ENCODE assay signal across 28 cellular contexts in genomic region chr13:34046457-34046856, GRCh38.
"Had no signal": no experiment of that assay in that cellular context is flagged by ENCODE, and none has a peak within 500 bp of the region (broad histone marks: within the 10 kb centered on the region; RNA-seq: fewer than 3 reads in every experiment).

No MANE protein-coding gene starts in this region.

- DNase-seq: activated B cell treated with CpG ODN at 0.5 μM for 24 hours; activated CD4-positive, alpha-beta memory T cell treated with anti-CD3 and anti-CD28 coated beads, Interleukin-2, amount 10 ng/mL, durations not matched to agents 7 days and 5 days; activated CD4-positive, alpha-beta T cell treated with anti-CD3 and anti-CD28 coated beads for 1 hour; activated CD4-positive, alpha-beta T cell treated with anti-CD3 and anti-CD28 coated beads, Interleukin-2, amount 50 U/mL, for 1 hour; activated gamma-delta T cell; activated naive CD4-positive, alpha-beta T cell treated with anti-CD3 and anti-CD28 coated beads for 36 hours; activated T-cell treated with anti-CD3 and anti-CD28 coated beads for 4 hours; activated T-cell treated with anti-CD3 and anti-CD28 coated beads, Interleukin-2, amount 50 U/mL, for 48 hours; amygdala; caudate nucleus; MG63; MV-4-11; NCI-H1092 treated with DMSO at 0.1 percent for 48 hours; NCI-H1417 treated with DMSO at 0.1 percent for 48 hours; NCI-H1694 treated with DMSO at 0.1 percent for 48 hours; NCI-H2029 treated with DMSO at 0.1 percent for 48 hours; NCI-H345; NCI-H510A; NCI-H526 treated with DMSO at 0.1 percent for 48 hours; PC-9; SIG-M5; T-cell; T-helper 2 cell; T1000 had no signal

- H3K4me1 Mint-ChIP-seq: activated B cell treated with CpG ODN at 0.5 μM for 24 hours; activated CD4-positive, alpha-beta memory T cell treated with anti-CD3 and anti-CD28 coated beads, Interleukin-2, amount 10 ng/mL, durations not matched to agents 7 days and 5 days; activated T-helper 17 cell treated with anti-CD3 and anti-CD28 coated beads, Interleukin-2, amount 50 U/mL, for 72 hours; T-cell had no signal

- ATAC-seq: activated T-helper 17 cell treated with anti-CD3 and anti-CD28 coated beads, Interleukin-2, amount 50 U/mL, for 72 hours; T-cell had no signal

- H3K4me3 ChIP-seq: MG63, PC-9, SK-N-MC had no signal

- H3K27ac Mint-ChIP-seq: activated B cell treated with CpG ODN at 0.5 μM for 24 hours; activated CD4-positive, alpha-beta memory T cell treated with anti-CD3 and anti-CD28 coated beads, Interleukin-2, amount 10 ng/mL, durations not matched to agents 7 days and 5 days; activated naive CD4-positive, alpha-beta T cell treated with anti-CD3 and anti-CD28 coated beads for 36 hours; activated naive CD8-positive, alpha-beta T cell; activated T-helper 17 cell treated with anti-CD3 and anti-CD28 coated beads, Interleukin-2, amount 50 U/mL, for 72 hours; T-cell had no signal

- H3K36me3 ChIP-seq: MG63 had no signal

- H3K9me3 Mint-ChIP-seq: activated CD4-positive, alpha-beta memory T cell treated with anti-CD3 and anti-CD28 coated beads, Interleukin-2, amount 10 ng/mL, durations not matched to agents 7 days and 5 days had no signal

- H3K36me3 Mint-ChIP-seq: activated naive CD8-positive, alpha-beta T cell; T-cell had no signal

- H3K27ac ChIP-seq: KMS-11, PC-9, SK-N-MC had no signal

- H3K27me3 ChIP-seq: MG63 had no signal

- H3K4me3 Mint-ChIP-seq: activated B cell treated with CpG ODN at 0.5 μM for 24 hours; activated CD4-positive, alpha-beta memory T cell treated with anti-CD3 and anti-CD28 coated beads, Interleukin-2, amount 10 ng/mL, durations not matched to agents 7 days and 5 days; activated naive CD4-positive, alpha-beta T cell treated with anti-CD3 and anti-CD28 coated beads for 36 hours; activated naive CD8-positive, alpha-beta T cell; activated T-helper 17 cell treated with anti-CD3 and anti-CD28 coated beads, Interleukin-2, amount 50 U/mL, for 72 hours; T-cell had no signal

- H3K27me3 Mint-ChIP-seq: activated CD4-positive, alpha-beta memory T cell treated with anti-CD3 and anti-CD28 coated beads, Interleukin-2, amount 10 ng/mL, durations not matched to agents 7 days and 5 days; activated naive CD8-positive, alpha-beta T cell; activated T-helper 17 cell treated with anti-CD3 and anti-CD28 coated beads, Interleukin-2, amount 50 U/mL, for 72 hours; T-cell had no signal
